Comparison of ENCODE assay signal across 9 cellular contexts in genomic region chr3:133742351-133743091, GRCh38. TPM values are rescaled to one million over a fixed set of nuclear protein-coding genes. Genes with fewer than 3 reads are reported as not detected.
DNase-seq lines count a peak whose midpoint lies in the region; ATAC-seq and TF ChIP-seq lines count a peak whose summit lies in the region.
"Had no signal": no experiment of that assay in that cellular context is flagged by ENCODE, and none has a peak within 500 bp of the region (broad histone marks: within the 10 kb centered on the region; RNA-seq: fewer than 3 reads in every experiment).

No MANE protein-coding gene starts in this region.

- H3K4me1 Mint-ChIP-seq in osteocyte (ENCODE audit: unreplicated experiment): peaks cover 16% of the 10 kb centered on the region
- H3K4me1 Mint-ChIP-seq in activated CD4-positive, alpha-beta T cell treated with anti-CD3 and anti-CD28 coated beads for 36 hours: peaks cover 2% of the 10 kb centered on the region
- H3K4me1 Mint-ChIP-seq in T-helper 17 cell: no peaks in the 10 kb centered on the region

- CTCF ChIA-PET in activated CD4-positive, alpha-beta T cell treated with anti-CD3 and anti-CD28 coated beads for 36 hours (lab: Charles Lee): no interaction called here

- H3K4me3 ChIP-seq in brain microvascular endothelial cell (ENCODE audit: low read depth, low read length): peak overlapping the region; percentile 5

- POLR2A ChIA-PET in activated CD4-positive, alpha-beta T cell treated with anti-CD3 and anti-CD28 coated beads for 36 hours (lab: Charles Lee): no interaction called here

- H3K36me3 Mint-ChIP-seq in osteocyte (ENCODE audit: unreplicated experiment) (no peaks in the 10 kb centered on the region), T-helper 17 cell (ENCODE audit: low read depth) (no peaks in the 10 kb centered on the region)
- H3K36me3 Mint-ChIP-seq in activated CD4-positive, alpha-beta T cell treated with anti-CD3 and anti-CD28 coated beads for 36 hours (ENCODE audit: low read depth): no peaks in the 10 kb centered on the region

- H3K9me3 ChIP-seq in T-helper 17 cell (ENCODE audit: control insufficient read depth, low read length, poor library complexity, severe bottlenecking): no peaks in the 10 kb centered on the region

- peak; percentile 79 for DNase-seq in DMS79 treated with DMSO at 0.1 percent for 48 hours (lab: John Stamatoyannopoulos, UW)
- peak; percentile 6 for DNase-seq in NCI-H1092 (lab: John Stamatoyannopoulos, UW)
- peak; percentile 44 for DNase-seq in brain microvascular endothelial cell
- DNase-seq in osteocyte (ENCODE audit: extremely low spot score, unreplicated experiment): no peak
- DNase-seq in stimulated activated naive CD4-positive, alpha-beta T cell (lab: John Stamatoyannopoulos, UW): no peak
- DNase-seq in activated CD4-positive, alpha-beta T cell treated with anti-CD3 and anti-CD28 coated beads for 36 hours: no peak
- DNase-seq in NCI-H2227 (lab: John Stamatoyannopoulos, UW; ENCODE audit: unreplicated experiment): no peak
- no peak for DNase-seq in T-helper 17 cell
- DNase-seq: activated CD8-positive, alpha-beta T cell treated with anti-CD3 and anti-CD28 coated beads for 36 hours had no signal

- no peaks in the 10 kb centered on the region for H3K36me3 ChIP-seq in brain microvascular endothelial cell (replicated peaks)

- in situ Hi-C loops in brain microvascular endothelial cell (cut with HindIII; ENCODE audit: low pct_ligation_motif_present, low sequenced_read_pairs): no loop called here

- peak overlapping the region; percentile 34 for H3K4me3 Mint-ChIP-seq in osteocyte (ENCODE audit: unreplicated experiment)
- H3K4me3 Mint-ChIP-seq in activated CD4-positive, alpha-beta T cell treated with anti-CD3 and anti-CD28 coated beads for 36 hours: no peak overlapping the region
- no peak overlapping the region for H3K4me3 Mint-ChIP-seq in T-helper 17 cell
- H3K4me3 Mint-ChIP-seq: activated CD8-positive, alpha-beta T cell treated with anti-CD3 and anti-CD28 coated beads for 36 hours had no signal

- intact Hi-C loops in activated CD4-positive, alpha-beta T cell treated with anti-CD3 and anti-CD28 coated beads for 36 hours (cut with DNase I, micrococcal nuclease): no loop called here

- TF ChIP-seq CTCF in brain microvascular endothelial cell (IDR thresholded peaks at IDR 0.05; ENCODE audit: low read depth, low read length, missing control alignments) (peak; percentile 31), osteocyte (IDR thresholded peaks at IDR 0.05) (peak; percentile 11)

- no peaks in the 10 kb centered on the region for H3K9me3 Mint-ChIP-seq in osteocyte (ENCODE audit: unreplicated experiment)
- H3K9me3 Mint-ChIP-seq in activated CD4-positive, alpha-beta T cell treated with anti-CD3 and anti-CD28 coated beads for 36 hours (ENCODE audit: low read depth): no peaks in the 10 kb centered on the region
- H3K9me3 Mint-ChIP-seq: activated CD8-positive, alpha-beta T cell treated with anti-CD3 and anti-CD28 coated beads for 36 hours had no signal

- H3K27ac Mint-ChIP-seq in osteocyte (ENCODE audit: unreplicated experiment): peak overlapping the region; percentile 74
- H3K27ac Mint-ChIP-seq in activated CD4-positive, alpha-beta T cell treated with anti-CD3 and anti-CD28 coated beads for 36 hours: no peak overlapping the region
- no peak overlapping the region for H3K27ac Mint-ChIP-seq in T-helper 17 cell
- H3K27ac Mint-ChIP-seq: activated CD8-positive, alpha-beta T cell treated with anti-CD3 and anti-CD28 coated beads for 36 hours had no signal

- H3K27me3 ChIP-seq in brain microvascular endothelial cell (replicated peaks): peaks cover 18% of the 10 kb centered on the region

- H3K27me3 Mint-ChIP-seq in osteocyte (ENCODE audit: unreplicated experiment): peaks cover 19% of the 10 kb centered on the region
- peaks cover 33% of the 10 kb centered on the region for H3K27me3 Mint-ChIP-seq in activated CD4-positive, alpha-beta T cell treated with anti-CD3 and anti-CD28 coated beads for 36 hours
- H3K27me3 Mint-ChIP-seq in T-helper 17 cell: peaks cover 48% of the 10 kb centered on the region

- no peak for ATAC-seq in activated CD4-positive, alpha-beta T cell treated with anti-CD3 and anti-CD28 coated beads for 36 hours
- no peak for ATAC-seq in T-helper 17 cell
- ATAC-seq: activated CD8-positive, alpha-beta T cell treated with anti-CD3 and anti-CD28 coated beads for 36 hours had no signal

- H3K27ac ChIP-seq in brain microvascular endothelial cell: no peak overlapping the region

RNA-seq across cellular contexts. Expression of gene TF, which starts 3.7 kb away (rescaled TPM):
- total RNA-seq in osteocyte (1.9 and 2.0 TPM in 2 replicates), T-helper 17 cell (1 to 10 TPM in 1 of 2 donors, under 1 TPM in 1; 0.65 to 1.3 TPM)
- total RNA-seq in activated CD4-positive, alpha-beta T cell treated with anti-CD3 and anti-CD28 coated beads for 36 hours: under 1 TPM; 0.11 to 0.12 TPM

Comparison
In these comparisons a context has a peak if more than half of its experiments do, and no peak if none do; other contexts are left out.
1. DNase-seq: peak in DMS79 treated with DMSO at 0.1 percent for 48 hours (single experiment), NCI-H1092 (single experiment) and brain microvascular endothelial cell (single experiment); none in osteocyte (single experiment), stimulated activated naive CD4-positive, alpha-beta T cell (0 of 6), activated CD4-positive, alpha-beta T cell treated with anti-CD3 and anti-CD28 coated beads for 36 hours (single experiment), NCI-H2227 (single experiment) and T-helper 17 cell (0 of 3).